ENCODE assay signal across 19 cellular contexts in the genomic region with DNA sequence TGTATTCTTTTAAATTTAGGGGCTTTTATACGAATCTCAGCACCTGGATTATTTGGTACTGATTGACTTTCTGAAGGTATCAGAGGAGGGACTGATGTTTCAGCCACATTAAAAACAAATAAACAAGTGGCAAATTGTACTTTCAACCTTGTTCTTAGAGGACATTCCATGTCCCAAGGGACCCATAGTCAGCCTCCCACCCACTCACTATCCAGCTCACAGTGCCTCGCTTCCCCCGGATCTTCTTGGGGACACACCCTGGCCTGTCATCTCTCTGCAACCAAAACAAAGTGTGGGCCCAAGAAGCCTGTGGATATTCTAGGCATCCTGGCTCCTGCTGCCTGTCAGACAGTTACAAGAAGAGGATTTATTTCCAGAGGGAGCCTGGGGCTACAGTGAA. TPM values are rescaled to one million over a fixed set of nuclear protein-coding genes. Genes with fewer than 3 reads are reported as not detected.
DNase-seq lines count a peak whose midpoint lies in the region; ATAC-seq, FAIRE-seq and TF ChIP-seq lines count a peak whose summit lies in the region.
"Had no signal": no experiment of that assay in that cellular context is flagged by ENCODE, and none has a peak within 500 bp of the region (broad histone marks: within the 10 kb centered on the region; RNA-seq: fewer than 3 reads in every experiment).

No MANE protein-coding gene starts in this region.

- H2AFZ ChIP-seq in GM12878 (ENCODE audit: control insufficient read depth, low read depth, low read length), result peak overlapping the region; percentile 82
- H2AFZ ChIP-seq in neuronal stem cell (ENCODE audit: low read length), result peak overlapping the region; percentile 66

- H2BK120ac ChIP-seq in neuronal stem cell (ENCODE audit: low read depth, low read length), result no peak overlapping the region

- no peak overlapping the region for H3K9ac ChIP-seq in GM12878 (ENCODE audit: control insufficient read depth, insufficient read depth, low read length)
- H3K9ac ChIP-seq in neuronal stem cell (ENCODE audit: low read depth, low read length, poor library complexity), result no peak overlapping the region

- ATAC-seq in left ventricle myocardium superior (peak; percentile 9), Right ventricle myocardium superior (ENCODE audit: poor library complexity) (no peak), GM12878 (no peak), upper lobe of right lung (peak; percentile 23), GM21515 (IDR thresholded peaks at IDR 0.05; ENCODE audit: unreplicated experiment) (no peak)
- ATAC-seq: stimulated activated naive CD8-positive, alpha-beta T cell treated with anti-CD3 and anti-CD28 coated beads, Interleukin-15, amount 100 ng/mL, for 72 hours had no signal

- peaks cover 9% of the 10 kb centered on the region for H3K4me1 ChIP-seq in GM12878 (ENCODE audit: control insufficient read depth, insufficient read depth, low read length)
- H3K4me1 ChIP-seq in neuronal stem cell (ENCODE audit: control insufficient read depth in 2 of 2, insufficient read depth in 1 of 2, low read depth in 1 of 2, low read length in 2 of 2), result peaks cover 12 to 16% of the 10 kb centered on the region in 2 donors
- H3K4me1 ChIP-seq in upper lobe of right lung, result no peaks in the 10 kb centered on the region

- no peak for TF ChIP-seq POLR2A in GM12878 (IDR thresholded peaks at IDR 0.05; ENCODE audit: low read depth, low read length)

- DNase-seq in left ventricle myocardium superior (no peak), Right ventricle myocardium superior (no peak), GM12878 (ENCODE audit: low read depth, low spot score) (no peak), neuronal stem cell (ENCODE audit: low spot score) (no peak), upper lobe of right lung (no peak), activated gamma-delta T cell (lab: John Stamatoyannopoulos, UW) (no peak), inferior parietal cortex (ENCODE audit: extremely low spot score) (no peak)
- DNase-seq: activated CD4-positive, CD25-positive, alpha-beta regulatory T cell treated with anti-CD3 and anti-CD28 coated beads, Interleukin-2, amount 50 U/mL, for 72 hours; dermis blood vessel endothelial cell; GOT3; KG1; NCI-H1436; NCI-H446 treated with DMSO at 0.1 percent for 48 hours; stimulated activated CD4-positive, alpha-beta T cell treated with anti-CD3 and anti-CD28 coated beads, Interleukin-15, amount 100 ng/mL, for 24 hours; stimulated activated naive CD8-positive, alpha-beta T cell treated with anti-CD3 and anti-CD28 coated beads, Interleukin-15, amount 100 ng/mL, for 72 hours; T-helper 1 cell had no signal

- H3K36me3 ChIP-seq in GM12878 (ENCODE audit: control insufficient read depth in 2 of 2, insufficient read depth in 2 of 2, low read length in 1 of 2) (no peaks in the 10 kb centered on the region), neuronal stem cell (replicated peaks in 1 of 2; ENCODE audit: control insufficient read depth in 2 of 2, insufficient read depth in 2 of 2, low read length in 2 of 2) (no peaks in the 10 kb centered on the region), upper lobe of right lung (no peaks in the 10 kb centered on the region)

- H3K79me2 ChIP-seq in GM12878 (ENCODE audit: control insufficient read depth, insufficient read depth, low read length), result no peaks in the 10 kb centered on the region

- H4K91ac ChIP-seq in neuronal stem cell (ENCODE audit: low read depth, low read length, poor library complexity), result no peak overlapping the region

- H4K20me1 ChIP-seq in GM12878 (ENCODE audit: control insufficient read depth, insufficient read depth), result no peaks in the 10 kb centered on the region

- CTCF ChIA-PET in GM12878 (lab: Yijun Ruan, JAX), result interaction anchor here (1.2 to 17.1 kb wide), 6 partner anchors 9 to 347 kb away, joined by 4 to 267 read pairs (median 25); partner anchors contain the start of gene BOD1

- H3K4me2 ChIP-seq in GM12878 (ENCODE audit: control insufficient read depth, insufficient read depth) (no peak overlapping the region), neuronal stem cell (ENCODE audit: insufficient read depth, low read length, poor library complexity, severe bottlenecking) (no peak overlapping the region)

- FAIRE-seq in GM12878 (lab: Jason Lieb, UNC), result no peak
- FAIRE-seq: bronchial epithelial cell, G401.6 had no signal

- no peak for TF ChIP-seq CTCF in GM12878 (IDR thresholded peaks at IDR 0.05 in 2 of 3, conservative IDR thresholded peaks at IDR 0.05 in 1 of 3; ENCODE audit: control insufficient read depth in 2 of 3, extremely low read depth in 1 of 3, insufficient read depth in 1 of 3, low read depth in 3 of 3, low read length in 3 of 3)
- no peak for TF ChIP-seq CTCF in upper lobe of right lung (IDR thresholded peaks at IDR 0.05)

- H3K9me3 ChIP-seq in GM12878 (replicated peaks; ENCODE audit: control insufficient read depth, insufficient read depth, low read length) (no peaks in the 10 kb centered on the region), neuronal stem cell (replicated peaks in 1 of 2; ENCODE audit: control insufficient read depth in 2 of 2, insufficient read depth in 1 of 2, low read depth in 1 of 2, low read length in 2 of 2) (no peaks in the 10 kb centered on the region), upper lobe of right lung (no peaks in the 10 kb centered on the region)

- POLR2A ChIA-PET in GM12878 (lab: Charles Lee), result interaction anchor here (1.0 kb wide), 1 partner anchor 319 kb away, joined by 4 read pairs; no protein-coding TSS in a partner anchor

- RAD21 ChIA-PET in GM12878 (lab: Charles Lee; ENCODE audit: unreplicated experiment), result interaction anchor here (0.5 to 5.3 kb wide), 4 partner anchors 20 to 698 kb away, joined by 3 to 50 read pairs (median 6); no protein-coding TSS in a partner anchor

- H4K8ac ChIP-seq in neuronal stem cell (ENCODE audit: low read depth, low read length), result no peak overlapping the region

- H3K27ac ChIP-seq in GM12878 (ENCODE audit: control insufficient read depth, insufficient read depth) (no peak overlapping the region), neuronal stem cell (replicated peaks; ENCODE audit: low read length) (no peak overlapping the region), upper lobe of right lung (no peak overlapping the region)

- TF ChIP-seq EP300 in GM12878 (IDR thresholded peaks at IDR 0.05; ENCODE audit: borderline replicate concordance in 1 of 2, control insufficient read depth in 1 of 2, low read depth in 2 of 2, low read length in 2 of 2), result no peak

- 73% methylated on average over 3 of the region's 3 CpGs for WGBS in GM12878 (ENCODE audit: insufficient coverage, insufficient replicate concordance, low lambda C conversion rate, missing lambda C conversion rate)
- no CpG with 5 or more reads among the region's 3 CpGs for WGBS in neuronal stem cell (ENCODE audit: extremely low coverage in 2 of 2, insufficient read length in 2 of 2, insufficient replicate concordance in 1 of 2), 2 donors

- H2AK5ac ChIP-seq in neuronal stem cell (ENCODE audit: low read depth, low read length), result no peak overlapping the region

- BruUV-seq in GM12878 (replicated peaks; lab: Mats Ljungman, UMichigan), result no TSS peak

- H2BK12ac ChIP-seq in neuronal stem cell (ENCODE audit: low read length), result no peak overlapping the region

- no peak overlapping the region for H3K14ac ChIP-seq in neuronal stem cell (ENCODE audit: low read length)

- no peak overlapping the region for H3K4ac ChIP-seq in neuronal stem cell (ENCODE audit: low read length)

- H3K4me3 ChIP-seq in GM12878 (no peak overlapping the region), neuronal stem cell (ENCODE audit: low read length in 2 of 2) (no peak overlapping the region), upper lobe of right lung (no peak overlapping the region)

- H3K23ac ChIP-seq in neuronal stem cell (ENCODE audit: low read depth, low read length, poor library complexity), result no peak overlapping the region

- H3K18ac ChIP-seq in neuronal stem cell (ENCODE audit: low read length), result peak overlapping the region; percentile 1

- H2BK15ac ChIP-seq in neuronal stem cell (ENCODE audit: low read length), result no peak overlapping the region

- H2BK5ac ChIP-seq in neuronal stem cell (ENCODE audit: low read length), result no peak overlapping the region

- intact Hi-C loops in left ventricle myocardium superior (cut with micrococcal nuclease) (no loop called here), Right ventricle myocardium superior (cut with DNase I) (loop anchor here (10.0 kb wide), 1 partner anchor 690 kb away; no protein-coding TSS in a partner anchor), GM12878 (cut with micrococcal nuclease; ENCODE audit: unreplicated experiment) (no loop called here), upper lobe of right lung (cut with DNase I) (no loop called here)

- H3K27me3 ChIP-seq in GM12878 (replicated peaks in 1 of 2; ENCODE audit: control insufficient read depth in 2 of 2, insufficient read depth in 2 of 2, low read length in 1 of 2), result no peaks in the 10 kb centered on the region
- H3K27me3 ChIP-seq in neuronal stem cell (ENCODE audit: control insufficient read depth in 3 of 3, insufficient read depth in 3 of 3, low read depth in 1 of 3, low read length in 3 of 3), result no peaks in the 10 kb centered on the region
- H3K27me3 ChIP-seq in upper lobe of right lung, result no peaks in the 10 kb centered on the region

- no peaks in the 10 kb centered on the region for H3K79me1 ChIP-seq in neuronal stem cell (ENCODE audit: low read depth, low read length)

- in situ Hi-C loops in GM12878 (cut with MboI), result no loop called here

- no peak for TF ChIP-seq RAD21 in GM12878 (IDR thresholded peaks at IDR 0.05; ENCODE audit: insufficient read depth, low read depth, low read length)

- SMC1A ChIA-PET in GM12878 (lab: Charles Lee; ENCODE audit: uncharacterized antibody, unreplicated experiment), result interaction anchor here (0.9 to 17.2 kb wide), 6 partner anchors 103 to 346 kb away, joined by 3 to 199 read pairs (median 4); no protein-coding TSS in a partner anchor

RNA-seq across cellular contexts. Expression of gene BOD1, which starts 8.8 kb away (rescaled TPM):
- total RNA-seq in left ventricle myocardium superior (49.8 TPM), Right ventricle myocardium superior (47.0 TPM), GM12878 (2014; rRNA removed) (25.0 and 26.7 TPM in 2 replicates), GM12878 (2014; rRNA removed; fragmentation: Illumina TruSeq; extraction: Trizol) (25.2 and 25.5 TPM in 2 replicates), GM12878 (2021) (26.9 and 30.5 TPM in 2 replicates), upper lobe of right lung (40.9 TPM)
- 51.9 and 56.6 TPM in 2 replicates for total RNA-seq in GM12878 (2013; cell fraction: nucleolus; rRNA removed)
- polyA plus RNA-seq in GM12878 (2011; ENCODE audit: low read depth), result 13.7 TPM
- polyA plus RNA-seq in GM12878 (2011; rRNA removed) (35.7 and 39.4 TPM in 2 replicates), GM12878 (2014; fragmentation: Illumina TruSeq; extraction: Trizol) (28.7 and 38.2 TPM in 2 replicates), GM12878 (2014; fragmentation: Nextera tagmentation; extraction: Ambion mirVana) (10 to 100 TPM; 14.1 to 20.6 TPM), GM12878 (2014; rRNA removed) (32.9 and 35.8 TPM in 2 replicates), GM12878 (2016; fragmentation: Nextera tagmentation; extraction: Ambion mirVana) (10 to 100 TPM; 30.7 to 31.7 TPM)
- polyA plus RNA-seq in GM12878 (2011; cell fraction: cytosol; rRNA removed), result 20.4 and 20.9 TPM in 2 replicates
- polyA plus RNA-seq in GM12878 (2011; cell fraction: nucleus; rRNA removed), result 85.4 and 99.5 TPM in 2 replicates
- 17.4 and 26.1 TPM in 2 replicates for polyA plus RNA-seq in GM12878 (2012)
- polyA minus RNA-seq in GM12878 (2011; rRNA and poly(A)+ RNA removed), result 27.9 and 36.5 TPM in 2 replicates
- 6.8 and 7.6 TPM in 2 replicates for polyA minus RNA-seq in GM12878 (2011; cell fraction: cytosol; rRNA and poly(A)+ RNA removed)
- 19.7 and 22.8 TPM in 2 replicates for polyA minus RNA-seq in GM12878 (2011; cell fraction: nucleus; rRNA and poly(A)+ RNA removed)
- polyA plus RNA-seq in neuronal stem cell (2013, experiment 1 of 2), result 171 TPM
- 171 TPM for polyA plus RNA-seq in neuronal stem cell (2013, experiment 2 of 2)

Comparison
In these comparisons a context has a peak if more than half of its experiments do, and no peak if none do; other contexts are left out.
1. ATAC-seq: peak in left ventricle myocardium superior (single experiment) and upper lobe of right lung (single experiment); none in Right ventricle myocardium superior (single experiment), GM12878 (single experiment) and GM21515 (single experiment).